ENCODE assay signal across 8 cellular contexts in genomic region chr16:71210-71539, GRCh38. TPM values are rescaled to one million over a fixed set of nuclear protein-coding genes. Genes with fewer than 3 reads are reported as not detected.
A peak's percentile ranks its signal among the peaks of the same experiment; 100 is the strongest.
DNase-seq lines count a peak whose midpoint lies in the region; ATAC-seq, FAIRE-seq and TF ChIP-seq lines count a peak whose summit lies in the region.

No MANE protein-coding gene starts in this region.

- no peaks in the 10 kb centered on the region for H4K20me1 ChIP-seq in HCT116 (ENCODE audit: insufficient read depth)
- no peaks in the 10 kb centered on the region for H4K20me1 ChIP-seq in keratinocyte (ENCODE audit: control insufficient read depth, extremely low read depth, insufficient read depth, low read length)
- peaks cover 51% of the 10 kb centered on the region for H4K20me1 ChIP-seq in smooth muscle cell (ENCODE audit: low read depth)

- peaks cover 15% of the 10 kb centered on the region for H3F3A ChIP-seq in smooth muscle cell (ENCODE audit: low read depth)

- TF ChIP-seq RAD21 in HCT116 (IDR thresholded peaks at IDR 0.05; ENCODE audit: low read depth), result no peak

- FAIRE-seq in keratinocyte (lab: Jason Lieb, UNC), result no peak

- TF ChIP-seq CTCF in HCT116 (IDR thresholded peaks at IDR 0.05 in 2 of 3, conservative IDR thresholded peaks at IDR 0.05 in 1 of 3; ENCODE audit: borderline replicate concordance in 1 of 3, insufficient read depth in 1 of 3, low read depth in 2 of 3, low read length in 2 of 3) (no peak), body of pancreas (IDR thresholded peaks at IDR 0.05) (no peak), keratinocyte (optimal IDR thresholded peaks at IDR 0.05 in 1 of 3, IDR thresholded peaks at IDR 0.05 in 1 of 3, conservative IDR thresholded peaks at IDR 0.05 in 1 of 3; ENCODE audit: extremely low read depth in 1 of 3, insufficient read depth in 2 of 3, low read length in 3 of 3) (no peak), smooth muscle cell (IDR thresholded peaks at IDR 0.05; ENCODE audit: borderline replicate concordance, insufficient read depth, poor library complexity, severe bottlenecking) (no peak)

- no peak overlapping the region for H2AFZ ChIP-seq in HCT116 (ENCODE audit: low read depth, low read length, poor library complexity, severe bottlenecking)
- H2AFZ ChIP-seq in keratinocyte (ENCODE audit: control insufficient read depth, low read length), result no peak overlapping the region
- H2AFZ ChIP-seq in smooth muscle cell (ENCODE audit: low read depth), result no peak overlapping the region

- no peak for ATAC-seq in HCT116
- ATAC-seq in body of pancreas, result no peak
- no peak for ATAC-seq in GM19023 (IDR thresholded peaks at IDR 0.05; ENCODE audit: unreplicated experiment)

- H3K9me3 ChIP-seq in HCT116 (ENCODE audit: control insufficient read depth in 1 of 2, insufficient read depth in 1 of 2, low read depth in 1 of 2, low read length in 2 of 2) (no peaks in the 10 kb centered on the region), body of pancreas (no peaks in the 10 kb centered on the region), keratinocyte (ENCODE audit: control insufficient read depth, low read depth, low read length) (no peaks in the 10 kb centered on the region), smooth muscle cell (replicated peaks; ENCODE audit: low read depth) (no peaks in the 10 kb centered on the region)

- TF ChIP-seq POLR2A in HCT116 (IDR thresholded peaks at IDR 0.05; ENCODE audit: borderline replicate concordance, extremely low read depth, insufficient read depth, insufficient read length) (no peak), body of pancreas (IDR thresholded peaks at IDR 0.05) (no peak)

- H3K79me2 ChIP-seq in HCT116 (ENCODE audit: insufficient read depth, low read length) (no peaks in the 10 kb centered on the region), keratinocyte (ENCODE audit: control insufficient read depth, insufficient read depth, low read length) (peaks cover 28% of the 10 kb centered on the region), smooth muscle cell (ENCODE audit: low read depth) (peaks cover 52% of the 10 kb centered on the region)

- H3K9ac ChIP-seq in HCT116 (ENCODE audit: low read length) (peak overlapping the region; percentile 66), keratinocyte (ENCODE audit: control insufficient read depth, extremely low read depth, insufficient read depth, low read length) (peak overlapping the region; percentile 85), smooth muscle cell (ENCODE audit: low read depth) (peak overlapping the region; percentile 29)

- peaks cover 3% of the 10 kb centered on the region for H3K9me1 ChIP-seq in keratinocyte (ENCODE audit: control insufficient read depth, extremely low read depth, insufficient read depth, low read length)

- RAD21 ChIA-PET in HCT116 (lab: Charles Lee; ENCODE audit: low non-redundant PET in 1 of 2, low total read pairs in 2 of 2, uncharacterized antibody in 2 of 2, unreplicated experiment in 2 of 2), result interaction anchor here in 1 of 2 experiments (1.0 kb wide), 1 partner anchor 18 kb away, joined by 3 read pairs; the partner anchor contains the start of genes POLR3K and SNRNP25

- peak overlapping the region; percentile 82 for H3K4me2 ChIP-seq in HCT116 (ENCODE audit: low read length)
- peak overlapping the region; percentile 89 for H3K4me2 ChIP-seq in keratinocyte (ENCODE audit: control insufficient read depth, extremely low read depth, insufficient read depth, low read depth, low read length)
- peak overlapping the region; percentile 93 for H3K4me2 ChIP-seq in smooth muscle cell

- no peaks in the 10 kb centered on the region for H3K9me2 ChIP-seq in HCT116 (ENCODE audit: insufficient read depth)

- BruUV-seq in HCT116 (replicated peaks; lab: Mats Ljungman, UMichigan), result TSS peak; percentile 45

- intact Hi-C loops in HCT116 (cut with micrococcal nuclease) (no loop called here), body of pancreas (cut with DNase I) (no loop called here)

- dilution Hi-C loops in keratinocyte (cut with MboI; ENCODE audit: extremely low pct_ligation_motif_present, low sequenced_read_pairs), result no loop called here

- no peaks in the 10 kb centered on the region for H3K27me3 ChIP-seq in HCT116 (ENCODE audit: insufficient read depth, low read length)
- H3K27me3 ChIP-seq in body of pancreas, result no peaks in the 10 kb centered on the region
- H3K27me3 ChIP-seq in keratinocyte (ENCODE audit: control insufficient read depth, extremely low read depth, insufficient read depth, low read length), result no peaks in the 10 kb centered on the region
- H3K27me3 ChIP-seq in smooth muscle cell (ENCODE audit: low read depth), result no peaks in the 10 kb centered on the region

- H3K4me3 ChIP-seq in HCT116 (replicated peaks in 1 of 2; ENCODE audit: low read depth in 1 of 2, low read length in 2 of 2), result peak overlapping the region; percentile 54 to 64
- H3K4me3 ChIP-seq in body of pancreas, result no peak overlapping the region
- H3K4me3 ChIP-seq in keratinocyte (ENCODE audit: control insufficient read depth in 2 of 3, extremely low read depth in 1 of 3, insufficient read depth in 2 of 3, low read depth in 1 of 3, low read length in 3 of 3), result peak overlapping the region; percentile 65 to 84 (median 83)
- H3K4me3 ChIP-seq in smooth muscle cell, result peak overlapping the region; percentile 86

- CTCF ChIA-PET in HCT116 (lab: Charles Lee), result no interaction called here

- H3K36me3 ChIP-seq in HCT116 (ENCODE audit: control insufficient read depth in 1 of 2, insufficient read depth in 2 of 2, low read length in 2 of 2) (no peaks in the 10 kb centered on the region), body of pancreas (replicated peaks in 1 of 2; ENCODE audit: insufficient read depth in 1 of 2, low read depth in 2 of 2) (no peaks in the 10 kb centered on the region), keratinocyte (ENCODE audit: control insufficient read depth in 2 of 2, extremely low read depth in 1 of 2, insufficient read depth in 2 of 2, low read length in 2 of 2) (peaks cover 3 to 5% of the 10 kb centered on the region in 2 experiments), smooth muscle cell (ENCODE audit: low read depth) (no peaks in the 10 kb centered on the region)

- H3K4me1 ChIP-seq in HCT116 (ENCODE audit: control insufficient read depth in 1 of 2, insufficient read depth in 2 of 2, low read length in 2 of 2) (peaks cover 20 to 32% of the 10 kb centered on the region in 2 experiments), body of pancreas (peaks cover 41% of the 10 kb centered on the region), keratinocyte (ENCODE audit: control insufficient read depth, extremely low read depth, insufficient read depth, low read length) (peaks cover 24% of the 10 kb centered on the region), smooth muscle cell (ENCODE audit: low read depth) (peaks cover 46% of the 10 kb centered on the region)

- peak overlapping the region; percentile 84 for H3K27ac ChIP-seq in HCT116 (ENCODE audit: low read depth, low read length)
- H3K27ac ChIP-seq in body of pancreas, result peak overlapping the region; percentile 70 to 88 (median 85)
- H3K27ac ChIP-seq in keratinocyte (ENCODE audit: control insufficient read depth, insufficient read depth, low read length), result peak overlapping the region; percentile 74
- peak overlapping the region; percentile 74 for H3K27ac ChIP-seq in smooth muscle cell (ENCODE audit: low read depth)

- DNase-seq in HCT116 (ENCODE audit: low read depth, low spot score), result no peak
- DNase-seq in body of pancreas, result no peak
- no peak for DNase-seq in keratinocyte (ENCODE audit: low read depth, low spot score)
- no peak for DNase-seq in smooth muscle cell (lab: John Stamatoyannopoulos, UW; ENCODE audit: unreplicated experiment)
- no peak for DNase-seq in NAMALWA (ENCODE audit: low spot score)
- no peak for DNase-seq in activated gamma-delta T cell treated with Interleukin-2 at 50 U/mL for 16 hours
- DNase-seq in ecto neural progenitor cell (ENCODE audit: low spot score), result no peak

- WGBS in body of pancreas, 2 donors, result 40% methylated on average over 5 of the region's 5 CpGs; no CpG with 5 or more reads in 1 of the 2 donors
- 40% methylated on average over 5 of the region's 5 CpGs for WGBS in smooth muscle cell (ENCODE audit: low lambda C conversion rate)

- POLR2A ChIA-PET in HCT116 (lab: Charles Lee), result no interaction called here

RNA-seq across cellular contexts. Expression of gene RHBDF1, which starts 1.3 kb away (rescaled TPM):
- total RNA-seq in HCT116 (2021; ENCODE audit: unreplicated experiment) (19.8 TPM), body of pancreas (10 to 100 TPM; 16.3 to 27.7 TPM), smooth muscle cell (38.2 and 41.4 TPM in 2 replicates)
- 19.2 and 21.1 TPM in 2 replicates for polyA plus RNA-seq in HCT116 (2012)
- polyA plus RNA-seq in keratinocyte (20.4 to 37.2 TPM (median 24.0 TPM) in 3 replicates), smooth muscle cell (68.0 and 84.9 TPM in 2 replicates)
- polyA plus RNA-seq in keratinocyte (2011; ENCODE audit: low read depth), result 19.4 TPM
- polyA plus RNA-seq in keratinocyte (2011; cell fraction: cytosol; rRNA removed), result 12.2 and 16.8 TPM in 2 replicates
- polyA plus RNA-seq in keratinocyte (2011; cell fraction: nucleus; rRNA removed), result 131 and 171 TPM in 2 replicates
- polyA plus RNA-seq in keratinocyte (2012; ENCODE audit: low replicate concordance), result 21.9 and 26.9 TPM in 2 replicates
- 25.4 to 87.6 TPM (median 34.0 TPM) in 3 replicates for polyA minus RNA-seq in keratinocyte
- 21.1 TPM for polyA minus RNA-seq in keratinocyte (2011; cell fraction: cytosol; rRNA and poly(A)+ RNA removed)
- 34.8 and 35.9 TPM in 2 replicates for polyA minus RNA-seq in keratinocyte (2011; cell fraction: nucleus; rRNA and poly(A)+ RNA removed)

RNA-seq across cellular contexts. Expression of gene MPG, which starts 6.8 kb away (rescaled TPM):
- total RNA-seq in HCT116 (2021; ENCODE audit: unreplicated experiment) (32.6 TPM), body of pancreas (10 to 100 TPM; 65.6 to 66.9 TPM), smooth muscle cell (73.8 and 84.7 TPM in 2 replicates)
- 33.4 and 36.1 TPM in 2 replicates for polyA plus RNA-seq in HCT116 (2012)
- polyA plus RNA-seq in keratinocyte (22.7 to 46.8 TPM (median 26.9 TPM) in 3 replicates), smooth muscle cell (104 and 120 TPM in 2 replicates)
- polyA plus RNA-seq in keratinocyte (2011; ENCODE audit: low read depth), result 6.9 TPM
- 18.8 and 57.3 TPM in 2 replicates for polyA plus RNA-seq in keratinocyte (2011; cell fraction: cytosol; rRNA removed)
- polyA plus RNA-seq in keratinocyte (2011; cell fraction: nucleus; rRNA removed), result 16.3 and 22.6 TPM in 2 replicates
- 23.3 and 36.4 TPM in 2 replicates for polyA plus RNA-seq in keratinocyte (2012; ENCODE audit: low replicate concordance)
- 10.4 to 17.2 TPM (median 13.6 TPM) in 3 replicates for polyA minus RNA-seq in keratinocyte
- 62.7 TPM for polyA minus RNA-seq in keratinocyte (2011; cell fraction: cytosol; rRNA and poly(A)+ RNA removed)
- 11.1 and 13.0 TPM in 2 replicates for polyA minus RNA-seq in keratinocyte (2011; cell fraction: nucleus; rRNA and poly(A)+ RNA removed)

RNA-seq across cellular contexts. Expression of gene SNRNP25, which starts 17.5 kb away (rescaled TPM):
- total RNA-seq in HCT116 (2021; ENCODE audit: unreplicated experiment) (24.5 TPM), body of pancreas (10 to 100 TPM; 13.2 to 13.5 TPM), smooth muscle cell (20.1 and 21.4 TPM in 2 replicates)
- 19.8 and 25.7 TPM in 2 replicates for polyA plus RNA-seq in HCT116 (2012)
- polyA plus RNA-seq in keratinocyte (29.2 to 45.9 TPM (median 44.7 TPM) in 3 replicates), smooth muscle cell (45.9 and 48.2 TPM in 2 replicates)
- 12.3 TPM for polyA plus RNA-seq in keratinocyte (2011; ENCODE audit: low read depth)
- polyA plus RNA-seq in keratinocyte (2011; cell fraction: cytosol; rRNA removed), result 29.2 and 35.0 TPM in 2 replicates
- polyA plus RNA-seq in keratinocyte (2011; cell fraction: nucleus; rRNA removed), result 15.3 and 15.7 TPM in 2 replicates
- polyA plus RNA-seq in keratinocyte (2012; ENCODE audit: low replicate concordance), result 12.6 and 42.6 TPM in 2 replicates
- polyA minus RNA-seq in keratinocyte, result 11.7 to 19.2 TPM (median 14.8 TPM) in 3 replicates
- polyA minus RNA-seq in keratinocyte (2011; cell fraction: cytosol; rRNA and poly(A)+ RNA removed), result 11.3 TPM
- polyA minus RNA-seq in keratinocyte (2011; cell fraction: nucleus; rRNA and poly(A)+ RNA removed), result 2.3 and 3.6 TPM in 2 replicates

RNA-seq across cellular contexts. Expression of gene POLR3K, which starts 17.8 kb away (rescaled TPM):
- total RNA-seq in HCT116 (2021; ENCODE audit: unreplicated experiment) (22.7 TPM), body of pancreas (1 to 10 TPM; 2.6 to 5.6 TPM), smooth muscle cell (2.1 and 2.9 TPM in 2 replicates)
- polyA plus RNA-seq in HCT116 (2012), result 15.2 and 17.1 TPM in 2 replicates
- polyA plus RNA-seq in keratinocyte (16.3 to 28.8 TPM (median 23.2 TPM) in 3 replicates), smooth muscle cell (10.5 and 11.1 TPM in 2 replicates)
- 1.5 TPM for polyA plus RNA-seq in keratinocyte (2011; ENCODE audit: low read depth)
- 22.7 and 27.7 TPM in 2 replicates for polyA plus RNA-seq in keratinocyte (2011; cell fraction: cytosol; rRNA removed)
- polyA plus RNA-seq in keratinocyte (2011; cell fraction: nucleus; rRNA removed), result 11.8 and 12.9 TPM in 2 replicates
- 12.7 and 19.5 TPM in 2 replicates for polyA plus RNA-seq in keratinocyte (2012; ENCODE audit: low replicate concordance)
- 5.7 to 15.2 TPM (median 13.7 TPM) in 3 replicates for polyA minus RNA-seq in keratinocyte
- 13.8 TPM for polyA minus RNA-seq in keratinocyte (2011; cell fraction: cytosol; rRNA and poly(A)+ RNA removed)
- 2.0 and 4.1 TPM in 2 replicates for polyA minus RNA-seq in keratinocyte (2011; cell fraction: nucleus; rRNA and poly(A)+ RNA removed)

Comparison
In these comparisons a context has a peak if more than half of its experiments do, and no peak if none do; other contexts are left out.
1. H3K4me3 ChIP-seq: peak in HCT116 (2 of 2), keratinocyte (3 of 3) and smooth muscle cell (single experiment); none in body of pancreas (0 of 2).
2. H3K9ac ChIP-seq: peak in every context shown above with its lines; median percentile 85 in keratinocyte; 66 in HCT116; 29 in smooth muscle cell.
3. Peak in every context shown above with its lines, with median percentiles within 50 percentile points of each other: H3K27ac ChIP-seq and H3K4me2 ChIP-seq.